8 cellular contexts compared by ENCODE assay signal in the genomic region with DNA sequence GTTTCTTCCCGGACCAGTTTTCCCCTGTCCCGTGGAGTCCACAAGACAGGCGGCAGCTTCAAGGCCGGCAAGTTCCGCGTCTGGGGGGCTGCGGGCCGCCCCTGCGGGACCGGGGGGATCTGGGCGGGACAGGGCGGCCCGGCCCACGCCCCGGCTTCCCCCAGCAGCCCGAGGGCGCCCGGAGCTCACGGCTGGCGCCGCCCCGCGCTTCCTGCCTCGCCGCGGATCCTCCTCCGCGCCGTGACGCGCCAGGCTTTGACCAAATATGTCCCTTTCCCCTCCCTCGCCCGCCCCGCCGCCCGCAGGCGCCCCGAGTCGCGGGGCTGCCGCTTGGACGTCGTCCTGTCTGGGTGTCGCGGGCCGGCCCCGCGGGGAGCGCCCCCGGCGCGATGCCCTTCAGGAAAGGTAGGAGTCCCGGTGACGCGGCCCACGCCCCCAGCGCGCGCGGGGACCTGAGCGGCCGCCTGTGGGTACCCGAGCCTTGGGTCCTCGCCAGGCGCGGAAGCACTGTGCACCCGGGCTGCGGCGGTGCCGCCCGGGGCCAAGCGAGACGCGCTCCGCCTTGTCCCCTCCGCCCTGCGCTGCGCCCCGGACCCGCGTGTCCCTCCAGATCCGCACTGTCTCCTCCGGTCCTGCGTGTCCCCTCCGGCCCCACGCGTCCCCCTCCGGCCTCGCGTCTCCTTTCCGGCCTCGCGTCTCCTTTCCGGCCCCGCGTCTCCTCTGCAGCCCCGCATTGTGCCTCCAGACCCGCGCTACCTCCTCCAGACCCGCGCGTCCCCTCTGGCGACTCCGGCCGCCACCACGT. TPM values are rescaled to one million over a fixed set of nuclear protein-coding genes. Genes with fewer than 3 reads are reported as not detected.
DNase-seq lines count a peak whose midpoint lies in the region; ATAC-seq and TF ChIP-seq lines count a peak whose summit lies in the region.

No MANE protein-coding gene starts in this region.

- no peaks in the 10 kb centered on the region for H3K36me3 ChIP-seq in neural cell (ENCODE audit: insufficient read depth, low read length)

- TF ChIP-seq RAD21 in neural cell (conservative IDR thresholded peaks at IDR 0.05) = no peak

- H3K4me3 ChIP-seq in neural cell (ENCODE audit: low read length) = peak overlapping the region; percentile 70

- no peaks in the 10 kb centered on the region for H3K9me2 ChIP-seq in neural cell (ENCODE audit: insufficient read depth, low read length)

- intact Hi-C loops in CD4-positive, alpha-beta T cell (cut with DNase I, micrococcal nuclease) = loop anchor here (2.0 kb wide), 3 partner anchors 18 to 56 kb away; a partner anchor contains a TSS

- peaks cover 11% of the 10 kb centered on the region for H3K36me3 Mint-ChIP-seq in CD4-positive, alpha-beta T cell (ENCODE audit: low read depth)

- H3K9me3 Mint-ChIP-seq in CD4-positive, alpha-beta T cell = no peaks in the 10 kb centered on the region
- H3K9me3 Mint-ChIP-seq in stimulated activated naive CD8-positive, alpha-beta T cell treated with anti-CD3 and anti-CD28 coated beads, Interleukin-15, amount 100 ng/mL, for 72 hours = no peaks in the 10 kb centered on the region

- peak overlapping the region; percentile 33 for H2AFZ ChIP-seq in neural cell (ENCODE audit: low read depth, low read length)

- H3K27me3 Mint-ChIP-seq in CD4-positive, alpha-beta T cell = no peaks in the 10 kb centered on the region
- peaks cover 2% of the 10 kb centered on the region for H3K27me3 Mint-ChIP-seq in stimulated activated naive CD8-positive, alpha-beta T cell treated with anti-CD3 and anti-CD28 coated beads, Interleukin-15, amount 100 ng/mL, for 72 hours

- H3K9ac ChIP-seq in neural cell (ENCODE audit: low read length) = peak overlapping the region; percentile 60

- TF ChIP-seq EP300 in neural cell (conservative IDR thresholded peaks at IDR 0.05; ENCODE audit: poor library complexity, severe bottlenecking) = no peak

- peak overlapping the region; percentile 77 for H3K27ac ChIP-seq in CD4-positive, alpha-beta T cell (ENCODE audit: low read depth, low read length)
- H3K27ac ChIP-seq in RWPE1 = peak overlapping the region; percentile 68
- no peak overlapping the region for H3K27ac ChIP-seq in neural cell (ENCODE audit: low read length)

- peak; percentile 90 for ATAC-seq in CD4-positive, alpha-beta T cell (ENCODE audit: poor library complexity)
- ATAC-seq in GM19397 (IDR thresholded peaks at IDR 0.05; ENCODE audit: unreplicated experiment) = peak; percentile 81
- ATAC-seq in HG03558 (IDR thresholded peaks at IDR 0.05; ENCODE audit: extremely low read depth, unreplicated experiment) = peak; percentile 46
- peak; percentile 86 for ATAC-seq in stimulated activated naive CD8-positive, alpha-beta T cell treated with anti-CD3 and anti-CD28 coated beads, Interleukin-15, amount 100 ng/mL, for 72 hours

- CTCF ChIA-PET in CD4-positive, alpha-beta T cell (lab: Charles Lee) = interaction anchor here (0.7 to 2.8 kb wide), 2 partner anchors 58 to 257 kb away, joined by 3 to 9 read pairs; a partner anchor contains a TSS
- CTCF ChIA-PET in RWPE1 (lab: Yijun Ruan, JAX) = no interaction called here

- no peaks in the 10 kb centered on the region for H3K9me3 ChIP-seq in CD4-positive, alpha-beta T cell (ENCODE audit: control insufficient read depth, low read length)
- H3K9me3 ChIP-seq in neural cell (ENCODE audit: low read length) = no peaks in the 10 kb centered on the region

- H3K27ac Mint-ChIP-seq in CD4-positive, alpha-beta T cell = peak overlapping the region; percentile 90
- peak overlapping the region; percentile 82 for H3K27ac Mint-ChIP-seq in stimulated activated naive CD8-positive, alpha-beta T cell treated with anti-CD3 and anti-CD28 coated beads, Interleukin-15, amount 100 ng/mL, for 72 hours

- H3K4me3 Mint-ChIP-seq in CD4-positive, alpha-beta T cell = peak overlapping the region; percentile 89
- peak overlapping the region; percentile 93 to 97 for H3K4me3 Mint-ChIP-seq in stimulated activated naive CD8-positive, alpha-beta T cell treated with anti-CD3 and anti-CD28 coated beads, Interleukin-15, amount 100 ng/mL, for 72 hours

- H3F3A ChIP-seq in neural cell (ENCODE audit: insufficient read depth, low read length, poor library complexity, severe bottlenecking) = no peaks in the 10 kb centered on the region

- peak; percentile 71 to 90 (median 82) for DNase-seq in CD4-positive, alpha-beta T cell
- DNase-seq in RWPE1 (ENCODE audit: low spot score) = peak; percentile 82
- peak; percentile 83 for DNase-seq in activated effector memory CD4-positive, alpha-beta T cell treated with Interleukin-2 at 50 U/mL for 16 hours
- DNase-seq in fibroblast of the conjunctiva (ENCODE audit: low read depth) = peak; percentile 46
- peak; percentile 86 to 88 for DNase-seq in stimulated activated naive CD8-positive, alpha-beta T cell treated with anti-CD3 and anti-CD28 coated beads, Interleukin-15, amount 100 ng/mL, for 72 hours

- no peak for TF ChIP-seq CTCF in CD4-positive, alpha-beta T cell (IDR thresholded peaks at IDR 0.05)
- TF ChIP-seq CTCF in RWPE1 (conservative IDR thresholded peaks at IDR 0.05; ENCODE audit: low read depth) (no peak), neural cell (IDR thresholded peaks at IDR 0.05; ENCODE audit: poor library complexity, severe bottlenecking) (no peak)

- H4K20me1 ChIP-seq in neural cell (ENCODE audit: insufficient read depth) = no peaks in the 10 kb centered on the region

- no peaks in the 10 kb centered on the region for H3K79me2 ChIP-seq in neural cell (replicated peaks; ENCODE audit: insufficient read depth, low read length)

- H3K27me3 ChIP-seq in CD4-positive, alpha-beta T cell (ENCODE audit: control insufficient read depth, insufficient read depth, low read length) = no peaks in the 10 kb centered on the region
- peaks cover 25% of the 10 kb centered on the region for H3K27me3 ChIP-seq in neural cell (ENCODE audit: insufficient read depth, low read depth, low read length)

- H3K4me1 Mint-ChIP-seq in CD4-positive, alpha-beta T cell (ENCODE audit: low read depth) = peaks cover 66% of the 10 kb centered on the region
- peaks cover 91% of the 10 kb centered on the region for H3K4me1 Mint-ChIP-seq in stimulated activated naive CD8-positive, alpha-beta T cell treated with anti-CD3 and anti-CD28 coated beads, Interleukin-15, amount 100 ng/mL, for 72 hours

- H3K4me2 ChIP-seq in neural cell (ENCODE audit: low read length) = no peak overlapping the region

- POLR2A ChIA-PET in CD4-positive, alpha-beta T cell (lab: Charles Lee) = interaction anchor here (0.6 to 8.7 kb wide), 16 partner anchors 8 to 265 kb away, joined by 3 to 71 read pairs (median 5); a partner anchor contains a TSS
- POLR2A ChIA-PET in RWPE1 (lab: Yijun Ruan, JAX; ENCODE audit: low non-redundant PET) = interaction anchor here (0.5 to 1.1 kb wide), 2 partner anchors 26 to 58 kb away, joined by 3 read pairs; a partner anchor contains a TSS

TF ChIP-seq in neural cell, 6 proteins besides CTCF, POLR2A, EP300 and RAD21:
- TF ChIP-seq TAF1 (IDR thresholded peaks at IDR 0.05; ENCODE audit: low read depth) (no peak), POLR2AphosphoS5 (IDR thresholded peaks at IDR 0.05) (peak; percentile 17), SMC3 (conservative IDR thresholded peaks at IDR 0.05; ENCODE audit: poor library complexity) (peak; percentile 24), MXI1 (conservative IDR thresholded peaks at IDR 0.05; ENCODE audit: poor library complexity, severe bottlenecking) (peak; percentile 54), EZH2 (IDR thresholded peaks at IDR 0.05; ENCODE audit: borderline replicate concordance, insufficient read depth, low read length, poor library complexity, severe bottlenecking) (no peak)
- TF ChIP-seq, protein P1, sequence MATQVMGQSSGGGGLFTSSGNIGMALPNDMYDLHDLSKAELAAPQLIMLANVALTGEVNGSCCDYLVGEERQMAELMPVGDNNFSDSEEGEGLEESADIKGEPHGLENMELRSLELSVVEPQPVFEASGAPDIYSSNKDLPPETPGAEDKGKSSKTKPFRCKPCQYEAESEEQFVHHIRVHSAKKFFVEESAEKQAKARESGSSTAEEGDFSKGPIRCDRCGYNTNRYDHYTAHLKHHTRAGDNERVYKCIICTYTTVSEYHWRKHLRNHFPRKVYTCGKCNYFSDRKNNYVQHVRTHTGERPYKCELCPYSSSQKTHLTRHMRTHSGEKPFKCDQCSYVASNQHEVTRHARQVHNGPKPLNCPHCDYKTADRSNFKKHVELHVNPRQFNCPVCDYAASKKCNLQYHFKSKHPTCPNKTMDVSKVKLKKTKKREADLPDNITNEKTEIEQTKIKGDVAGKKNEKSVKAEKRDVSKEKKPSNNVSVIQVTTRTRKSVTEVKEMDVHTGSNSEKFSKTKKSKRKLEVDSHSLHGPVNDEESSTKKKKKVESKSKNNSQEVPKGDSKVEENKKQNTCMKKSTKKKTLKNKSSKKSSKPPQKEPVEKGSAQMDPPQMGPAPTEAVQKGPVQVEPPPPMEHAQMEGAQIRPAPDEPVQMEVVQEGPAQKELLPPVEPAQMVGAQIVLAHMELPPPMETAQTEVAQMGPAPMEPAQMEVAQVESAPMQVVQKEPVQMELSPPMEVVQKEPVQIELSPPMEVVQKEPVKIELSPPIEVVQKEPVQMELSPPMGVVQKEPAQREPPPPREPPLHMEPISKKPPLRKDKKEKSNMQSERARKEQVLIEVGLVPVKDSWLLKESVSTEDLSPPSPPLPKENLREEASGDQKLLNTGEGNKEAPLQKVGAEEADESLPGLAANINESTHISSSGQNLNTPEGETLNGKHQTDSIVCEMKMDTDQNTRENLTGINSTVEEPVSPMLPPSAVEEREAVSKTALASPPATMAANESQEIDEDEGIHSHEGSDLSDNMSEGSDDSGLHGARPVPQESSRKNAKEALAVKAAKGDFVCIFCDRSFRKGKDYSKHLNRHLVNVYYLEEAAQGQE (IDR thresholded peaks at IDR 0.05; ENCODE audit: borderline replicate concordance) = no peak
TF ChIP-seq in neural cell: peak in this region for 3.

RNA-seq across cellular contexts. Expression of a gene that starts 56.0 kb away (rescaled TPM):
- total RNA-seq in CD4-positive, alpha-beta T cell = 100 to 1,000 TPM; 143 to 150 TPM
- polyA plus RNA-seq in neural cell = 109 and 114 TPM in 2 replicates
- polyA minus RNA-seq in neural cell = 52.3 and 74.0 TPM in 2 replicates

RNA-seq across cellular contexts. Expression of a gene that starts 57.9 kb away (rescaled TPM):
- 100 to 1,000 TPM; 142 to 145 TPM for total RNA-seq in CD4-positive, alpha-beta T cell
- polyA plus RNA-seq in neural cell = 33.4 and 36.2 TPM in 2 replicates
- 24.1 and 30.2 TPM in 2 replicates for polyA minus RNA-seq in neural cell
